In the genomic region with DNA sequence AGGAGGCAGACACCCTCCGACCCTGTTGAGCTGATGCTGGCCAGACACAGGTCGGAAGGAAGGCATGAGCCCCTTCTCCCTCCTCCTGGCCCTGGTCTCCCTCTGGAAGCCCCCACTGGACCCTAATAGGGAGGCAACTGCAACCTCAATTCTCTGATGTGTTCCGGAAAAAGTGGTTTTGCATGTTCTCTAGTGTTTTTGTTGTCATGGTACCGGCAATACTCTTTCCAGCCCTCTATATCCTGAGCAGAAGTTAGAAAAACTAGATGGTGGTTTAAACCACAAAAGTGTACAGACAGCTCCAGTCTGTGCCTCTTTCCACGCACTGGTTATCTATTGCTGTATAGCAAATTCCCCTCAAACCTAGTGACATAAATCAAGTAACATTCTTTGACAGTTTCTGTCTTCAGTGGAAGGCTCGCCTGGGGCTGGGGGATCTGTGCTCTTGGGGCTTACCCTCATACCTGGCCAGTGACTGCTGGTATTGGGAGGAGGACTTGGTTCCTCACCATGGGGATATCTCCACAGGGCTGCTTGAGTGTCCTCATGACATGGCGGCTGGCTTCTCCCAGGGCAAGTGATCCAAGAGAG, we compare ENCODE assay signal across 8 cellular contexts. TPM values are rescaled to one million over a fixed set of nuclear protein-coding genes. Genes with fewer than 3 reads are reported as not detected.
A peak's percentile ranks its signal among the peaks of the same experiment; 100 is the strongest.
DNase-seq lines count a peak whose midpoint lies in the region; ATAC-seq and FAIRE-seq lines count a peak whose summit lies in the region.

No MANE protein-coding gene starts in this region.

- peak; percentile 77 for FAIRE-seq in GM19239 (lab: Jason Lieb, UNC)

- H3K4me1 Mint-ChIP-seq in activated CD8-positive, alpha-beta memory T cell treated with anti-CD3 and anti-CD28 coated beads, Interleukin-2, amount 10 ng/mL, durations not matched to agents 7 days and 5 days: peaks cover 68% of the 10 kb centered on the region
- peaks cover 58 to 68% of the 10 kb centered on the region in 2 donors for H3K4me1 Mint-ChIP-seq in natural killer cell treated with Interleukin-12 subunit alpha and Interleukin-12 subunit beta and Interleukin-15 and Interleukin-18, amount 100 ng/mL, for 72 hours (ENCODE audit: low read depth in 2 of 2)

- ATAC-seq in HG03066 (IDR thresholded peaks at IDR 0.05; ENCODE audit: low read depth, unreplicated experiment) (peak; percentile 66), HG03469 (IDR thresholded peaks at IDR 0.05; ENCODE audit: unreplicated experiment) (no peak)
- ATAC-seq in activated CD8-positive, alpha-beta memory T cell treated with anti-CD3 and anti-CD28 coated beads, Interleukin-2, amount 10 ng/mL, durations not matched to agents 7 days and 5 days: peak; percentile 89
- peak; percentile 91 to 95 for ATAC-seq in natural killer cell treated with Interleukin-12 subunit alpha and Interleukin-12 subunit beta and Interleukin-15 and Interleukin-18, amount 100 ng/mL, for 72 hours

- CTCF ChIA-PET in activated CD8-positive, alpha-beta memory T cell treated with anti-CD3 and anti-CD28 coated beads, Interleukin-2, amount 10 ng/mL, durations not matched to agents 7 days and 5 days (lab: Charles Lee): interaction anchor here (0.9 to 3.0 kb wide), 8 partner anchors 9 to 473 kb away, joined by 3 to 10 read pairs (median 3); a partner anchor contains a TSS

- H3K27me3 Mint-ChIP-seq in activated CD8-positive, alpha-beta memory T cell treated with anti-CD3 and anti-CD28 coated beads, Interleukin-2, amount 10 ng/mL, durations not matched to agents 7 days and 5 days: no peaks in the 10 kb centered on the region
- H3K27me3 Mint-ChIP-seq in natural killer cell treated with Interleukin-12 subunit alpha and Interleukin-12 subunit beta and Interleukin-15 and Interleukin-18, amount 100 ng/mL, for 72 hours: no peaks in the 10 kb centered on the region

- H3K36me3 Mint-ChIP-seq in activated CD8-positive, alpha-beta memory T cell treated with anti-CD3 and anti-CD28 coated beads, Interleukin-2, amount 10 ng/mL, durations not matched to agents 7 days and 5 days: peaks cover 59% of the 10 kb centered on the region
- peaks cover 38% of the 10 kb centered on the region for H3K36me3 Mint-ChIP-seq in natural killer cell treated with Interleukin-12 subunit alpha and Interleukin-12 subunit beta and Interleukin-15 and Interleukin-18, amount 100 ng/mL, for 72 hours

- no peaks in the 10 kb centered on the region for H3K9me3 Mint-ChIP-seq in activated CD8-positive, alpha-beta memory T cell treated with anti-CD3 and anti-CD28 coated beads, Interleukin-2, amount 10 ng/mL, durations not matched to agents 7 days and 5 days (ENCODE audit: low read depth)
- H3K9me3 Mint-ChIP-seq in natural killer cell treated with Interleukin-12 subunit alpha and Interleukin-12 subunit beta and Interleukin-15 and Interleukin-18, amount 100 ng/mL, for 72 hours: no peaks in the 10 kb centered on the region

- peak overlapping the region; percentile 82 for H3K27ac Mint-ChIP-seq in activated CD8-positive, alpha-beta memory T cell treated with anti-CD3 and anti-CD28 coated beads, Interleukin-2, amount 10 ng/mL, durations not matched to agents 7 days and 5 days
- H3K27ac Mint-ChIP-seq in natural killer cell treated with Interleukin-12 subunit alpha and Interleukin-12 subunit beta and Interleukin-15 and Interleukin-18, amount 100 ng/mL, for 72 hours: peak overlapping the region; percentile 87 to 96

- peak; percentile 28 for DNase-seq in GM19239 (ENCODE audit: insufficient read length, low spot score)
- DNase-seq in activated CD8-positive, alpha-beta memory T cell treated with anti-CD3 and anti-CD28 coated beads, Interleukin-2, amount 10 ng/mL, durations not matched to agents 7 days and 5 days: peak; percentile 59
- peak; percentile 70 for DNase-seq in natural killer cell treated with Interleukin-12 subunit alpha and Interleukin-12 subunit beta and Interleukin-15 and Interleukin-18, amount 100 ng/mL, for 72 hours (ENCODE audit: low spot score)
- no peak for DNase-seq in hepatic stellate cell (ENCODE audit: low spot score)
- DNase-seq in dermis blood vessel endothelial cell: no peak
- no peak for DNase-seq in NCI-H128 (lab: John Stamatoyannopoulos, UW; ENCODE audit: unreplicated experiment)

- peak overlapping the region; percentile 30 for H3K4me3 Mint-ChIP-seq in activated CD8-positive, alpha-beta memory T cell treated with anti-CD3 and anti-CD28 coated beads, Interleukin-2, amount 10 ng/mL, durations not matched to agents 7 days and 5 days
- peak overlapping the region; percentile 78 for H3K4me3 Mint-ChIP-seq in natural killer cell treated with Interleukin-12 subunit alpha and Interleukin-12 subunit beta and Interleukin-15 and Interleukin-18, amount 100 ng/mL, for 72 hours

RNA-seq across cellular contexts. Expression of a gene that starts 37.0 kb away (rescaled TPM):
- 100 to 1,000 TPM; 106 to 112 TPM for total RNA-seq in activated CD8-positive, alpha-beta memory T cell treated with anti-CD3 and anti-CD28 coated beads, Interleukin-2, amount 10 ng/mL, durations not matched to agents 7 days and 5 days
- 100 to 1,000 TPM; 199 to 246 TPM for total RNA-seq in natural killer cell treated with Interleukin-12 subunit alpha and Interleukin-12 subunit beta and Interleukin-15 and Interleukin-18, amount 100 ng/mL, for 72 hours
- total RNA-seq in dermis blood vessel endothelial cell: 0.70 and 0.85 TPM in 2 replicates

RNA-seq across cellular contexts. Expression of a gene that starts 42.3 kb away (rescaled TPM):
- 100 to 1,000 TPM; 109 to 120 TPM for total RNA-seq in activated CD8-positive, alpha-beta memory T cell treated with anti-CD3 and anti-CD28 coated beads, Interleukin-2, amount 10 ng/mL, durations not matched to agents 7 days and 5 days
- 100 to 1,000 TPM; 117 to 157 TPM for total RNA-seq in natural killer cell treated with Interleukin-12 subunit alpha and Interleukin-12 subunit beta and Interleukin-15 and Interleukin-18, amount 100 ng/mL, for 72 hours
- total RNA-seq in dermis blood vessel endothelial cell: 68.1 and 80.2 TPM in 2 replicates

Comparison
In these comparisons a context has a peak if more than half of its experiments do, and no peak if none do; other contexts are left out.
1. DNase-seq: peak in GM19239 (single experiment), activated CD8-positive, alpha-beta memory T cell treated with anti-CD3 and anti-CD28 coated beads, Interleukin-2, amount 10 ng/mL, durations not matched to agents 7 days and 5 days (single experiment) and natural killer cell treated with Interleukin-12 subunit alpha and Interleukin-12 subunit beta and Interleukin-15 and Interleukin-18, amount 100 ng/mL, for 72 hours (single experiment); none in hepatic stellate cell (single experiment), dermis blood vessel endothelial cell (single experiment) and NCI-H128 (single experiment).
2. RNA of a gene that starts 37.0 kb away (total RNA-seq): 199 to 246 TPM in natural killer cell treated with Interleukin-12 subunit alpha and Interleukin-12 subunit beta and Interleukin-15 and Interleukin-18, amount 100 ng/mL, for 72 hours and 106 to 112 TPM in activated CD8-positive, alpha-beta memory T cell treated with anti-CD3 and anti-CD28 coated beads, Interleukin-2, amount 10 ng/mL, durations not matched to agents 7 days and 5 days; 0.70 to 0.85 TPM in dermis blood vessel endothelial cell; every median in the first group is over 10 times any median in the second.